In the genomic region with DNA sequence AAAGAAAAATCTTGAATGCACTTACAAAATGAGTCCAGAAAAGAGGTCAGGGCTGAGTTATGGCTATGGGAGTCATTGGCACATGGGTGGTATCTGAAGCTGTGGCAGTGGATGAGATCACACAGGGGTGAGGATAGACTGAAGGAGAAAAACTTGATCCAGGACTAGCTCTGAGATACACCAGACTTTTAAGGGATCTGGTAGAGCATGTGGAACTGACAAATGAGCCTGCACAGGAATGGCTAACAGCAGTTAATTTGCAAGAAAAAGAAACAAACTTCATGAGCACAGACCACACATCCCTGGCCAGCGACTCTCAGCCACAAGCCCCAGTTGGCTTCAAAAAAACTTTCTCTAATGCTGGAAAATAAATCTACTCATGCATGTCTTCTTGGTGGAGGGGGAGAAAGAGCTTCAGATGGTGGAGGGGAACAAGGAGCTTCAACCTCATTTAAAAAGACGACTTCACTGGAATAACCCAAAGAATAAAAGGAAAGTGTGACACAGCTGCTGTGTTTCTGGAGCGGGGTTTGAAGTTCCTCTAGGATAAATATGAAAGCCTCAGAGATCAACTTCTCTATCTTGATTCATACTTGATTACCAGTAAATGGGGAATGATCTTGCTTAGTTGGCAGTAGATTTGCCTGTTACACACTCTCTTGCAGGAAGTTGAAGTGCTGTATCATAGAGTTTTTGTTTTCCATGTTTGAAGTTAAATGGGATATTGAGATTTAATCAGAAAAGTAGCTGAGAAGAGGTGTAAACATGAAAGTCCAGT, we compare ENCODE assay signal across 11 cellular contexts. TPM values are rescaled to one million over a fixed set of nuclear protein-coding genes. Genes with fewer than 3 reads are reported as not detected.
DNase-seq lines count a peak whose midpoint lies in the region; ATAC-seq, FAIRE-seq and TF ChIP-seq lines count a peak whose summit lies in the region.
"Had no signal": no experiment of that assay in that cellular context is flagged by ENCODE, and none has a peak within 500 bp of the region (broad histone marks: within the 10 kb centered on the region; RNA-seq: fewer than 3 reads in every experiment).

No MANE protein-coding gene starts in this region.

- H3K4me1 ChIP-seq in thyroid gland (peaks cover 48 to 53% of the 10 kb centered on the region in 2 donors), small intestine (ENCODE audit: control insufficient read depth in 2 of 2, insufficient read depth in 1 of 2, low read depth in 1 of 2, low read length in 1 of 2) (peaks cover 2 to 3% of the 10 kb centered on the region in 2 donors), BE2C (no peaks in the 10 kb centered on the region)
- H3K4me1 ChIP-seq: colonic mucosa had no signal

- H3K27me3 ChIP-seq in thyroid gland: no peaks in the 10 kb centered on the region
- H3K27me3 ChIP-seq in small intestine (ENCODE audit: control insufficient read depth in 2 of 2, insufficient read depth in 2 of 2, low read length in 2 of 2): no peaks in the 10 kb centered on the region
- H3K27me3 ChIP-seq in BE2C: no peaks in the 10 kb centered on the region
- H3K27me3 ChIP-seq: colonic mucosa had no signal

- no peaks in the 10 kb centered on the region for H3K9me3 Mint-ChIP-seq in activated CD4-positive, alpha-beta T cell treated with anti-CD3 and anti-CD28 coated beads, Interleukin-2, amount 10 ng/mL, durations not matched to agents 7 days and 5 days
- H3K9me3 Mint-ChIP-seq in activated B cell treated with CpG ODN at 0.5 μM for 24 hours (no peaks in the 10 kb centered on the region), Calu3 (ENCODE audit: low read depth, unreplicated experiment) (no peaks in the 10 kb centered on the region)

- no peak for TF ChIP-seq CTCF in activated B cell treated with CpG ODN at 0.5 μM for 24 hours (IDR thresholded peaks at IDR 0.05)
- no peak for TF ChIP-seq CTCF in thyroid gland (IDR thresholded peaks at IDR 0.05)
- no peak for TF ChIP-seq CTCF in BE2C (IDR thresholded peaks at IDR 0.05; ENCODE audit: low read depth, low read length)
- TF ChIP-seq CTCF in Calu3 (IDR thresholded peaks at IDR 0.05; ENCODE audit: unreplicated experiment): no peak

- H3K36me3 Mint-ChIP-seq in activated CD4-positive, alpha-beta T cell treated with anti-CD3 and anti-CD28 coated beads, Interleukin-2, amount 10 ng/mL, durations not matched to agents 7 days and 5 days (ENCODE audit: low read depth): peaks cover 60% of the 10 kb centered on the region
- H3K36me3 Mint-ChIP-seq in activated B cell treated with CpG ODN at 0.5 μM for 24 hours (ENCODE audit: low read depth) (peaks cover 64% of the 10 kb centered on the region), Calu3 (ENCODE audit: insufficient read depth, unreplicated experiment) (no peaks in the 10 kb centered on the region)

- H3K9me3 ChIP-seq in thyroid gland (no peaks in the 10 kb centered on the region), small intestine (ENCODE audit: control insufficient read depth, low read depth) (no peaks in the 10 kb centered on the region), BE2C (no peaks in the 10 kb centered on the region)
- H3K9me3 ChIP-seq: colonic mucosa had no signal

- 37 to 42% methylated on average over 3 of the region's 3 CpGs for WGBS in thyroid gland, 2 donors
- WGBS in small intestine, 3 donors: 57 to 98% (median 88%) methylated on average over 3 of the region's 3 CpGs

- no peaks in the 10 kb centered on the region for H3K27me3 Mint-ChIP-seq in activated CD4-positive, alpha-beta T cell treated with anti-CD3 and anti-CD28 coated beads, Interleukin-2, amount 10 ng/mL, durations not matched to agents 7 days and 5 days
- no peaks in the 10 kb centered on the region for H3K27me3 Mint-ChIP-seq in activated B cell treated with CpG ODN at 0.5 μM for 24 hours
- H3K27me3 Mint-ChIP-seq in Calu3 (ENCODE audit: unreplicated experiment): no peaks in the 10 kb centered on the region

- H3K4me1 Mint-ChIP-seq in activated CD4-positive, alpha-beta T cell treated with anti-CD3 and anti-CD28 coated beads, Interleukin-2, amount 10 ng/mL, durations not matched to agents 7 days and 5 days: peaks cover 79% of the 10 kb centered on the region
- H3K4me1 Mint-ChIP-seq in activated B cell treated with CpG ODN at 0.5 μM for 24 hours (peaks cover 97% of the 10 kb centered on the region), Calu3 (ENCODE audit: low read depth, unreplicated experiment) (peaks cover 17% of the 10 kb centered on the region)

- H3K36me3 ChIP-seq in thyroid gland (peaks cover 0 to 4% of the 10 kb centered on the region in 2 donors), small intestine (ENCODE audit: control insufficient read depth in 2 of 2, insufficient read depth in 2 of 2, low read length in 2 of 2) (no peaks in the 10 kb centered on the region), BE2C (no peaks in the 10 kb centered on the region)
- H3K36me3 ChIP-seq: colonic mucosa had no signal

- FAIRE-seq in small intestine (lab: Jason Lieb, UNC): no peak

- no peak overlapping the region for H3K4me3 ChIP-seq in thyroid gland (replicated peaks in 1 of 3)
- H3K4me3 ChIP-seq in small intestine (ENCODE audit: low read depth in 1 of 2, low read length in 2 of 2): no peak overlapping the region
- no peak overlapping the region for H3K4me3 ChIP-seq in BE2C (ENCODE audit: low read depth, low read length)
- H3K4me3 ChIP-seq: colonic mucosa, lung had no signal

- intact Hi-C loops in activated B cell treated with CpG ODN at 0.5 μM for 24 hours (cut with micrococcal nuclease): no loop called here
- intact Hi-C loops in thyroid gland (cut with DNase I): no loop called here
- intact Hi-C loops in Calu3 (cut with micrococcal nuclease; ENCODE audit: unreplicated experiment): no loop called here

- POLR2A ChIA-PET in activated CD4-positive, alpha-beta T cell treated with anti-CD3 and anti-CD28 coated beads, Interleukin-2, amount 10 ng/mL, durations not matched to agents 7 days and 5 days (lab: Charles Lee): no interaction called here
- POLR2A ChIA-PET in activated B cell treated with CpG ODN at 0.5 μM for 24 hours (lab: Charles Lee): interaction anchor here (0.5 to 1.3 kb wide), 6 partner anchors 10 to 452 kb away, joined by 3 to 4 read pairs (median 3); no protein-coding TSS in a partner anchor

- peak overlapping the region; percentile 22 to 66 (median 37) for H3K27ac ChIP-seq in thyroid gland
- no peak overlapping the region for H3K27ac ChIP-seq in small intestine (ENCODE audit: low read depth in 1 of 2, low read length in 1 of 2)
- H3K27ac ChIP-seq: colonic mucosa, WERI-Rb-1 had no signal

- H3K4me3 Mint-ChIP-seq in activated CD4-positive, alpha-beta T cell treated with anti-CD3 and anti-CD28 coated beads, Interleukin-2, amount 10 ng/mL, durations not matched to agents 7 days and 5 days: no peak overlapping the region
- H3K4me3 Mint-ChIP-seq in activated B cell treated with CpG ODN at 0.5 μM for 24 hours (peak overlapping the region; percentile 47), Calu3 (ENCODE audit: low read depth, unreplicated experiment) (no peak overlapping the region)

- H3K27ac Mint-ChIP-seq in activated CD4-positive, alpha-beta T cell treated with anti-CD3 and anti-CD28 coated beads, Interleukin-2, amount 10 ng/mL, durations not matched to agents 7 days and 5 days: peak overlapping the region; percentile 75
- H3K27ac Mint-ChIP-seq in activated B cell treated with CpG ODN at 0.5 μM for 24 hours (peak overlapping the region; percentile 82), Calu3 (ENCODE audit: unreplicated experiment) (no peak overlapping the region)

- BruUV-seq in Calu3 (replicated peaks; lab: Mats Ljungman, UMichigan): no TSS peak

- no peak for TF ChIP-seq POLR2A in thyroid gland (IDR thresholded peaks at IDR 0.05)

- no peak for ATAC-seq in activated B cell treated with CpG ODN at 0.5 μM for 24 hours (ENCODE audit: low read depth)

- DNase-seq in activated CD4-positive, alpha-beta T cell treated with anti-CD3 and anti-CD28 coated beads, Interleukin-2, amount 10 ng/mL, durations not matched to agents 7 days and 5 days: no peak
- no peak for DNase-seq in activated CD4-positive, alpha-beta T cell treated with anti-CD3 and anti-CD28 coated beads for 48 hours
- DNase-seq in activated B cell treated with CpG ODN at 0.5 μM for 24 hours: no peak
- peak; percentile 60 for DNase-seq in islet precursor cell
- DNase-seq in thyroid gland: peak; percentile 33 to 34
- DNase-seq in small intestine: no peak
- no peak for DNase-seq in BE2C
- no peak for DNase-seq in Calu3
- DNase-seq: colonic mucosa, WERI-Rb-1 had no signal

- CTCF ChIA-PET in activated CD4-positive, alpha-beta T cell treated with anti-CD3 and anti-CD28 coated beads, Interleukin-2, amount 10 ng/mL, durations not matched to agents 7 days and 5 days (lab: Charles Lee): interaction anchor here (0.9 to 1.1 kb wide), 3 partner anchors 17 to 78 kb away, joined by 3 to 5 read pairs (median 3); no protein-coding TSS in a partner anchor
- CTCF ChIA-PET in activated B cell treated with CpG ODN at 0.5 μM for 24 hours (lab: Charles Lee) (no interaction called here), Calu3 (lab: Charles Lee) (interaction anchor here (0.8 to 1.1 kb wide), 2 partner anchors 10 to 29 kb away, joined by 3 to 4 read pairs; no protein-coding TSS in a partner anchor)

RNA-seq across cellular contexts. Expression of a gene that starts 33.7 kb away (rescaled TPM):
- 100 to 1,000 TPM; 167 to 184 TPM for total RNA-seq in activated CD4-positive, alpha-beta T cell treated with anti-CD3 and anti-CD28 coated beads, Interleukin-2, amount 10 ng/mL, durations not matched to agents 7 days and 5 days
- total RNA-seq in activated B cell treated with CpG ODN at 0.5 μM for 24 hours (135 and 149 TPM in 2 replicates), thyroid gland (10 to 100 TPM; 15.7 to 36.8 (median 33.6) TPM), Calu3 (2022) (24.2 and 30.6 TPM in 2 replicates)
- polyA plus RNA-seq in small intestine: 10 to 100 TPM in 2 of 3 donors, 1 to 10 TPM in 1; 8.5 to 11.6 (median 10.3) TPM
- not detected for polyA plus RNA-seq in BE2C (2012; ENCODE audit: insufficient read depth, insufficient read length, low read depth)

Comparison
In these comparisons a context has a peak if more than half of its experiments do, and no peak if none do; other contexts are left out.
1. DNase-seq: peak in islet precursor cell (single experiment) and thyroid gland (2 of 2); none in activated CD4-positive, alpha-beta T cell treated with anti-CD3 and anti-CD28 coated beads, Interleukin-2, amount 10 ng/mL, durations not matched to agents 7 days and 5 days (single experiment), activated CD4-positive, alpha-beta T cell treated with anti-CD3 and anti-CD28 coated beads for 48 hours (single experiment), activated B cell treated with CpG ODN at 0.5 μM for 24 hours (single experiment), small intestine (single experiment), BE2C (single experiment) and Calu3 (single experiment).
2. H3K27ac ChIP-seq: peak in thyroid gland (3 of 3); none in small intestine (0 of 2).